Comparison of ENCODE assay signal across 41 cellular contexts in genomic region chr2:160053946-160054345, GRCh38. TPM values are rescaled to one million over a fixed set of nuclear protein-coding genes. Genes with fewer than 3 reads are reported as not detected.
"Had no signal": no experiment of that assay in that cellular context is flagged by ENCODE, and none has a peak within 500 bp of the region (broad histone marks: within the 10 kb centered on the region; RNA-seq: fewer than 3 reads in every experiment).

No MANE protein-coding gene starts in this region.

- H3K9me3 ChIP-seq: adrenal gland, ascending aorta, body of pancreas, breast epithelium had no signal

- H3K4me1 Mint-ChIP-seq: activated naive CD4-positive, alpha-beta T cell treated with anti-CD3 and anti-CD28 coated beads, Interleukin-2, amount 10 ng/mL, durations not matched to agents 7 days and 5 days; activated naive CD4-positive, alpha-beta T cell treated with anti-CD3 and anti-CD28 coated beads, Interleukin-2, amount 50 U/mL, for 24 hours; activated naive CD8-positive, alpha-beta T cell treated with anti-CD3 and anti-CD28 coated beads for 36 hours; activated naive CD8-positive, alpha-beta T cell treated with anti-CD3 and anti-CD28 coated beads, Interleukin-2, amount 10 ng/mL, durations not matched to agents 7 days and 5 days; activated naive CD8-positive, alpha-beta T cell treated with anti-CD3 and anti-CD28 coated beads, Interleukin-2, amount 50 U/mL, for 24 hours; central memory CD8-positive, alpha-beta T cell had no signal

- H3K9me3 Mint-ChIP-seq: activated naive CD4-positive, alpha-beta T cell treated with anti-CD3 and anti-CD28 coated beads for 36 hours; activated naive CD4-positive, alpha-beta T cell treated with anti-CD3 and anti-CD28 coated beads, Interleukin-2, amount 10 ng/mL, durations not matched to agents 7 days and 5 days; activated naive CD4-positive, alpha-beta T cell treated with anti-CD3 and anti-CD28 coated beads, Interleukin-2, amount 50 U/mL, for 24 hours; activated naive CD4-positive, alpha-beta T cell treated with anti-CD3 and anti-CD28 coated beads, Interleukin-2, amount 50 U/mL, for 72 hours; activated naive CD8-positive, alpha-beta T cell treated with anti-CD3 and anti-CD28 coated beads for 36 hours; activated naive CD8-positive, alpha-beta T cell treated with anti-CD3 and anti-CD28 coated beads, Interleukin-2, amount 10 ng/mL, durations not matched to agents 7 days and 5 days; activated naive CD8-positive, alpha-beta T cell treated with anti-CD3 and anti-CD28 coated beads, Interleukin-2, amount 50 U/mL, for 24 hours; activated T-cell treated with anti-CD3 and anti-CD28 coated beads, Interleukin-2, amount 50 U/mL, for 24 hours; activated T-cell treated with anti-CD3 and anti-CD28 coated beads, Interleukin-2, amount 50 U/mL, for 4 hours; activated T-cell treated with anti-CD3 and anti-CD28 coated beads, Interleukin-2, amount 50 U/mL, for 72 hours; activated T-helper 1 cell treated with anti-CD3 and anti-CD28 coated beads, Interleukin-12 subunit alpha, Interleukin-12 subunit beta, Interleukin-2, Interleukin-4 antibody, amounts not matched to agents 30 ng/mL and 10 ng/mL and 1 ng/mL, durations not matched to agents 14 hours and 24 hours and 36 hours; activated T-helper 17 cell treated with anti-CD3 and anti-CD28 coated beads, Interleukin-2, amount 50 U/mL, for 72 hours; activated T-helper 2 cell treated with anti-CD3 and anti-CD28 coated beads, Interferon-gamma antibody, Interleukin-2, Interleukin-4, amounts not matched to agents 10 μg/mL and 5 μg/mL and 100 μg/mL, durations not matched to agents 14 hours and 24 hours and 36 hours; brain; central memory CD8-positive, alpha-beta T cell had no signal

- DNase-seq: activated effector memory CD4-positive, alpha-beta T cell treated with anti-CD3 and anti-CD28 coated beads, Interleukin-2, amount 50 U/mL, for 16 hours; activated effector memory CD4-positive, alpha-beta T cell treated with Interleukin-2 at 50 U/mL for 16 hours; activated gamma-delta T cell; activated gamma-delta T cell treated with Interleukin-2 at 50 U/mL for 16 hours; activated naive CD4-positive, alpha-beta T cell; activated naive CD4-positive, alpha-beta T cell treated with anti-CD3 and anti-CD28 coated beads for 36 hours; activated naive CD4-positive, alpha-beta T cell treated with anti-CD3 and anti-CD28 coated beads, Interleukin-2, amount 10 ng/mL, durations not matched to agents 7 days and 5 days; activated naive CD4-positive, alpha-beta T cell treated with anti-CD3 and anti-CD28 coated beads, Interleukin-2, amount 50 U/mL, for 16 hours; activated naive CD4-positive, alpha-beta T cell treated with Interleukin-2 at 50 U/mL for 16 hours; activated naive CD8-positive, alpha-beta T cell treated with anti-CD3 and anti-CD28 coated beads for 36 hours; activated naive CD8-positive, alpha-beta T cell treated with anti-CD3 and anti-CD28 coated beads, Interleukin-2, amount 10 ng/mL, durations not matched to agents 7 days and 5 days; activated naive CD8-positive, alpha-beta T cell treated with anti-CD3 and anti-CD28 coated beads, Interleukin-2, amount 50 U/mL, for 24 hours; activated T-cell treated with anti-CD3 and anti-CD28 coated beads for 4 hours; activated T-cell treated with anti-CD3 and anti-CD28 coated beads, Interleukin-2, amount 50 U/mL, for 1 hour; activated T-cell treated with anti-CD3 and anti-CD28 coated beads, Interleukin-2, amount 50 U/mL, for 24 hours; activated T-cell treated with anti-CD3 and anti-CD28 coated beads, Interleukin-2, amount 50 U/mL, for 4 hours; activated T-cell treated with anti-CD3 and anti-CD28 coated beads, Interleukin-2, amount 50 U/mL, for 48 hours; activated T-cell treated with anti-CD3 and anti-CD28 coated beads, Interleukin-2, amount 50 U/mL, for 72 hours; adrenal gland; amniotic stem cell; amygdala; anterior cingulate cortex; aorta; body of pancreas; brain microvascular endothelial cell; caudate nucleus; central memory CD4-positive, alpha-beta T cell; cerebellar nuclear complex had no signal

- H3K36me3 ChIP-seq: adrenal gland, ascending aorta, brain microvascular endothelial cell, breast epithelium, cardiac muscle cell had no signal

- H3K4me3 ChIP-seq: adrenal gland, ascending aorta, body of pancreas, breast epithelium, cardiac muscle cell had no signal

- H3K27ac ChIP-seq: adrenal gland, body of pancreas, brain microvascular endothelial cell, cardiac muscle cell had no signal

- H3K27me3 ChIP-seq: adrenal gland, ascending aorta, body of pancreas, brain microvascular endothelial cell, breast epithelium had no signal

- H3K4me3 Mint-ChIP-seq: activated naive CD4-positive, alpha-beta T cell treated with anti-CD3 and anti-CD28 coated beads for 36 hours; activated naive CD4-positive, alpha-beta T cell treated with anti-CD3 and anti-CD28 coated beads, Interleukin-2, amount 10 ng/mL, durations not matched to agents 7 days and 5 days; activated naive CD4-positive, alpha-beta T cell treated with anti-CD3 and anti-CD28 coated beads, Interleukin-2, amount 50 U/mL, for 24 hours; activated naive CD8-positive, alpha-beta T cell; activated naive CD8-positive, alpha-beta T cell treated with anti-CD3 and anti-CD28 coated beads for 36 hours; activated naive CD8-positive, alpha-beta T cell treated with anti-CD3 and anti-CD28 coated beads, Interleukin-2, amount 10 ng/mL, durations not matched to agents 7 days and 5 days; activated naive CD8-positive, alpha-beta T cell treated with anti-CD3 and anti-CD28 coated beads, Interleukin-2, amount 50 U/mL, for 24 hours; activated T-cell treated with anti-CD3 and anti-CD28 coated beads, Interleukin-2, amount 50 U/mL, for 24 hours; activated T-cell treated with anti-CD3 and anti-CD28 coated beads, Interleukin-2, amount 50 U/mL, for 4 hours; activated T-cell treated with anti-CD3 and anti-CD28 coated beads, Interleukin-2, amount 50 U/mL, for 72 hours; activated T-helper 1 cell treated with anti-CD3 and anti-CD28 coated beads, Interleukin-12 subunit alpha, Interleukin-12 subunit beta, Interleukin-2, Interleukin-4 antibody, amounts not matched to agents 30 ng/mL and 10 ng/mL and 1 ng/mL, durations not matched to agents 14 hours and 24 hours and 36 hours; activated T-helper 17 cell treated with anti-CD3 and anti-CD28 coated beads, Interleukin-2, amount 50 U/mL, for 72 hours; brain; central memory CD8-positive, alpha-beta T cell had no signal

- FAIRE-seq: astrocyte, bronchial epithelial cell had no signal

- H3K4me1 ChIP-seq: adrenal gland, body of pancreas had no signal

- H3K27ac Mint-ChIP-seq: activated naive CD4-positive, alpha-beta T cell treated with anti-CD3 and anti-CD28 coated beads for 36 hours; activated naive CD4-positive, alpha-beta T cell treated with anti-CD3 and anti-CD28 coated beads, Interleukin-2, amount 10 ng/mL, durations not matched to agents 7 days and 5 days; activated naive CD4-positive, alpha-beta T cell treated with anti-CD3 and anti-CD28 coated beads, Interleukin-2, amount 50 U/mL, for 24 hours; activated naive CD4-positive, alpha-beta T cell treated with anti-CD3 and anti-CD28 coated beads, Interleukin-2, amount 50 U/mL, for 72 hours; activated naive CD8-positive, alpha-beta T cell; activated naive CD8-positive, alpha-beta T cell treated with anti-CD3 and anti-CD28 coated beads for 36 hours; activated naive CD8-positive, alpha-beta T cell treated with anti-CD3 and anti-CD28 coated beads, Interleukin-2, amount 10 ng/mL, durations not matched to agents 7 days and 5 days; activated naive CD8-positive, alpha-beta T cell treated with anti-CD3 and anti-CD28 coated beads, Interleukin-2, amount 50 U/mL, for 24 hours; activated T-cell treated with anti-CD3 and anti-CD28 coated beads, Interleukin-2, amount 50 U/mL, for 24 hours; activated T-cell treated with anti-CD3 and anti-CD28 coated beads, Interleukin-2, amount 50 U/mL, for 72 hours; activated T-helper 1 cell treated with anti-CD3 and anti-CD28 coated beads, Interleukin-12 subunit alpha, Interleukin-12 subunit beta, Interleukin-2, Interleukin-4 antibody, amounts not matched to agents 30 ng/mL and 10 ng/mL and 1 ng/mL, durations not matched to agents 14 hours and 24 hours and 36 hours; activated T-helper 17 cell treated with anti-CD3 and anti-CD28 coated beads, Interleukin-2, amount 50 U/mL, for 72 hours; activated T-helper 2 cell treated with anti-CD3 and anti-CD28 coated beads, Interferon-gamma antibody, Interleukin-2, Interleukin-4, amounts not matched to agents 10 μg/mL and 5 μg/mL and 100 μg/mL, durations not matched to agents 14 hours and 24 hours and 36 hours; brain had no signal

- H3K36me3 Mint-ChIP-seq: activated naive CD4-positive, alpha-beta T cell treated with anti-CD3 and anti-CD28 coated beads, Interleukin-2, amount 10 ng/mL, durations not matched to agents 7 days and 5 days; activated naive CD4-positive, alpha-beta T cell treated with anti-CD3 and anti-CD28 coated beads, Interleukin-2, amount 50 U/mL, for 24 hours; activated naive CD4-positive, alpha-beta T cell treated with anti-CD3 and anti-CD28 coated beads, Interleukin-2, amount 50 U/mL, for 72 hours; activated naive CD8-positive, alpha-beta T cell; activated naive CD8-positive, alpha-beta T cell treated with anti-CD3 and anti-CD28 coated beads for 36 hours; activated naive CD8-positive, alpha-beta T cell treated with anti-CD3 and anti-CD28 coated beads, Interleukin-2, amount 10 ng/mL, durations not matched to agents 7 days and 5 days; brain had no signal

RNA-seq across cellular contexts. Expression of gene PLA2R1, which starts 8.5 kb away (rescaled TPM):
- total RNA-seq: activated naive CD4-positive, alpha-beta T cell treated with anti-CD3 and anti-CD28 coated beads for 36 hours; activated naive CD4-positive, alpha-beta T cell treated with anti-CD3 and anti-CD28 coated beads, Interleukin-2, amount 50 U/mL, for 72 hours; activated naive CD8-positive, alpha-beta T cell treated with anti-CD3 and anti-CD28 coated beads for 36 hours; activated naive CD8-positive, alpha-beta T cell treated with anti-CD3 and anti-CD28 coated beads, Interleukin-2, amount 10 ng/mL, durations not matched to agents 7 days and 5 days; activated T-cell treated with anti-CD3 and anti-CD28 coated beads, Interleukin-2, amount 50 U/mL, for 72 hours; activated T-helper 1 cell treated with anti-CD3 and anti-CD28 coated beads, Interleukin-12 subunit alpha, Interleukin-12 subunit beta, Interleukin-2, Interleukin-4 antibody, amounts not matched to agents 30 ng/mL and 10 ng/mL and 1 ng/mL, durations not matched to agents 14 hours and 24 hours and 36 hours; activated T-helper 2 cell treated with anti-CD3 and anti-CD28 coated beads, Interferon-gamma antibody, Interleukin-2, Interleukin-4, amounts not matched to agents 10 μg/mL and 5 μg/mL and 100 μg/mL, durations not matched to agents 14 hours and 24 hours and 36 hours had no signal
- polyA plus RNA-seq: cardiac muscle cell had no signal
